In the genomic region with DNA sequence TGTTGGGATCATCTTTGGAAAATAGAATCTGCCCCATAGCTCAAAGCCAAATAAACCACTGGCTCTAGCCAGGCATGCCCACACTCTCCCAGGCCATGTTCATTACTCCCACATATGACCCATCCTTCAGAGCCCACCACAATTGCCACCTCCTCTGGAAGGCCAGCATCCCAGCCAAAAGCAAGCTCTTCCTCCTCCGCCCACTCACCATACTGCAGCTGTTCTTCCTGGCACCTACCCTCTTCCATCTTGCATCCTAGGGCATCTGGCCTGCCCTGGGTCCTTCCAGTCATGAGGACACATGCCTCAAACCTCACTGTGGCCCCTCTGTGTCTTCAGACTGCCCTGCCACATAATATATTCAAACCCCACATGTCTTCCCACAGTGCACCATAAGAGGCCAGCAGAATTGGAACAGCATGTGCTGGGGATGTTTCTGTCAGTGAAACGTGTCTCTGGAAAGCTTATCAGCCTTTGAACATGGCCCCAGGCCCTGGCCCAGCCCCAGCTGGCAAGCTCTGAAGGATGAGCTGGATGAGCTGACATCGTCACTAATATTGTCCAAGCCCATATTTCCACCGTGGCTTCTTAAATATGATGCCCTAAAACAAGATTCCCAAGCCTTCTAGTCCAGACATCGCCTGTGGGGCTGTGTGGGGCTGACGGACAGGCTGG, we compare ENCODE assay signal across 14 cellular contexts.
"Had no signal": no experiment of that assay in that cellular context is flagged by ENCODE, and none has a peak within 500 bp of the region (broad histone marks: within the 10 kb centered on the region; RNA-seq: fewer than 3 reads in every experiment).

No MANE protein-coding gene starts in this region.

- H3K79me2 ChIP-seq: parathyroid adenoma had no signal

- H3K4me3 Mint-ChIP-seq: activated naive CD8-positive, alpha-beta T cell treated with anti-CD3 and anti-CD28 coated beads, Interleukin-2, amount 50 U/mL, for 24 hours; naive B cell; stimulated activated effector memory CD8-positive, alpha-beta T cell treated with anti-CD3 and anti-CD28 coated beads, Interleukin-12 subunit alpha, Interleukin-12 subunit beta, amount 100 ng/mL, for 72 hours; T-cell had no signal

- ATAC-seq: activated naive CD8-positive, alpha-beta T cell treated with anti-CD3 and anti-CD28 coated beads, Interleukin-2, amount 50 U/mL, for 24 hours; stimulated activated effector memory CD8-positive, alpha-beta T cell treated with anti-CD3 and anti-CD28 coated beads, Interleukin-12 subunit alpha, Interleukin-12 subunit beta, amount 100 ng/mL, for 72 hours; T-cell had no signal

- H3K36me3 Mint-ChIP-seq: naive B cell; stimulated activated effector memory CD8-positive, alpha-beta T cell treated with anti-CD3 and anti-CD28 coated beads, Interleukin-12 subunit alpha, Interleukin-12 subunit beta, amount 100 ng/mL, for 72 hours; T-cell had no signal

- H3K27ac ChIP-seq: parathyroid adenoma had no signal

- H3K9me3 Mint-ChIP-seq: activated naive CD8-positive, alpha-beta T cell treated with anti-CD3 and anti-CD28 coated beads, Interleukin-2, amount 50 U/mL, for 24 hours; stimulated activated effector memory CD8-positive, alpha-beta T cell treated with anti-CD3 and anti-CD28 coated beads, Interleukin-12 subunit alpha, Interleukin-12 subunit beta, amount 100 ng/mL, for 72 hours had no signal

- H3K9ac ChIP-seq: parathyroid adenoma had no signal

- H3K27ac Mint-ChIP-seq: activated naive CD8-positive, alpha-beta T cell treated with anti-CD3 and anti-CD28 coated beads, Interleukin-2, amount 50 U/mL, for 24 hours; naive B cell; stimulated activated effector memory CD8-positive, alpha-beta T cell treated with anti-CD3 and anti-CD28 coated beads, Interleukin-12 subunit alpha, Interleukin-12 subunit beta, amount 100 ng/mL, for 72 hours; T-cell had no signal

- H2AFZ ChIP-seq: parathyroid adenoma had no signal

- H3K4me1 Mint-ChIP-seq: activated naive CD8-positive, alpha-beta T cell treated with anti-CD3 and anti-CD28 coated beads, Interleukin-2, amount 50 U/mL, for 24 hours; naive B cell; stimulated activated effector memory CD8-positive, alpha-beta T cell treated with anti-CD3 and anti-CD28 coated beads, Interleukin-12 subunit alpha, Interleukin-12 subunit beta, amount 100 ng/mL, for 72 hours; T-cell had no signal

- H3K4me3 ChIP-seq: lung had no signal

- H3K4me1 ChIP-seq: parathyroid adenoma had no signal

- DNase-seq: activated CD4-positive, alpha-beta T cell treated with anti-CD3 and anti-CD28 coated beads, Interleukin-2, amount 50 U/mL, for 1 hour; activated CD8-positive, alpha-beta memory T cell treated with anti-CD3 and anti-CD28 coated beads for 24 hours; activated naive CD4-positive, alpha-beta T cell treated with Interleukin-2 at 50 U/mL for 16 hours; activated naive CD8-positive, alpha-beta T cell treated with anti-CD3 and anti-CD28 coated beads, Interleukin-2, amount 50 U/mL, for 24 hours; aorta; cerebellar nuclear complex; hippocampal formation; kidney glomerular epithelial cell; naive B cell; T-cell; T-helper 9 cell had no signal
